ENCODE assay signal across 1 cellular context in genomic region chr2:157782057-157782845, GRCh38.
TF ChIP-seq lines count a peak whose summit lies in the region.

No MANE protein-coding gene starts in this region.

TF ChIP-seq in H1, 55 proteins besides CTCF, POLR2A, EP300 and RAD21 (continued from another document):
- TF ChIP-seq CHD7 (IDR thresholded peaks at IDR 0.05; ENCODE audit: insufficient replicate concordance, low read length) (no peak), CEBPB (IDR thresholded peaks at IDR 0.05; ENCODE audit: low read depth, low read length) (no peak), CHD2 (IDR thresholded peaks at IDR 0.05; ENCODE audit: low read length) (no peak), PHF8 (conservative IDR thresholded peaks at IDR 0.05; ENCODE audit: low read depth, low read length) (no peak)
